In genomic region chr14:64604854-64605253, GRCh38 we compare ENCODE assay signal across 23 cellular contexts. TPM values are rescaled to one million over a fixed set of nuclear protein-coding genes. Genes with fewer than 3 reads are reported as not detected.
DNase-seq lines count a peak whose midpoint lies in the region; ATAC-seq, FAIRE-seq and TF ChIP-seq lines count a peak whose summit lies in the region.
"Had no signal": no experiment of that assay in that cellular context is flagged by ENCODE, and none has a peak within 500 bp of the region (broad histone marks: within the 10 kb centered on the region; RNA-seq: fewer than 3 reads in every experiment).

No MANE protein-coding gene starts in this region.

- H3K27ac Mint-ChIP-seq in stimulated activated naive CD8-positive, alpha-beta T cell treated with anti-CD3 and anti-CD28 coated beads, Interleukin-15, amount 100 ng/mL, for 72 hours, result no peak overlapping the region
- H3K27ac Mint-ChIP-seq in WTC11, result no peak overlapping the region
- H3K27ac Mint-ChIP-seq: activated naive CD4-positive, alpha-beta T cell treated with anti-CD3 and anti-CD28 coated beads, Interleukin-2, amount 50 U/mL, for 24 hours; CD4-positive, alpha-beta T cell; natural killer cell treated with Interleukin-12 subunit alpha and Interleukin-12 subunit beta and Interleukin-15 and Interleukin-18, amount 100 ng/mL, for 72 hours had no signal

- H3K36me3 Mint-ChIP-seq in WTC11, result no peaks in the 10 kb centered on the region
- H3K36me3 Mint-ChIP-seq: activated naive CD4-positive, alpha-beta T cell treated with anti-CD3 and anti-CD28 coated beads, Interleukin-2, amount 50 U/mL, for 24 hours; natural killer cell treated with Interleukin-12 subunit alpha and Interleukin-12 subunit beta and Interleukin-15 and Interleukin-18, amount 100 ng/mL, for 72 hours had no signal

- H3K4me3 Mint-ChIP-seq in stimulated activated naive CD8-positive, alpha-beta T cell treated with anti-CD3 and anti-CD28 coated beads, Interleukin-15, amount 100 ng/mL, for 72 hours, result no peak overlapping the region
- no peak overlapping the region for H3K4me3 Mint-ChIP-seq in WTC11
- H3K4me3 Mint-ChIP-seq: activated naive CD4-positive, alpha-beta T cell treated with anti-CD3 and anti-CD28 coated beads, Interleukin-2, amount 50 U/mL, for 24 hours; CD4-positive, alpha-beta T cell; natural killer cell treated with Interleukin-12 subunit alpha and Interleukin-12 subunit beta and Interleukin-15 and Interleukin-18, amount 100 ng/mL, for 72 hours had no signal

- ATAC-seq in stimulated activated naive CD8-positive, alpha-beta T cell treated with anti-CD3 and anti-CD28 coated beads, Interleukin-15, amount 100 ng/mL, for 72 hours, result no peak
- ATAC-seq in WTC11, result no peak
- ATAC-seq: natural killer cell treated with Interleukin-12 subunit alpha and Interleukin-12 subunit beta and Interleukin-15 and Interleukin-18, amount 100 ng/mL, for 72 hours; SK-N-SH treated with all-trans-retinoic acid at 6 μM for 48 hours; stimulated activated naive CD8-positive, alpha-beta T cell treated with anti-CD3 and anti-CD28 coated beads, Interleukin-15, Interleukin-2, amounts not matched to agents 100 U/mL and 50 U/mL, for 24 hours had no signal

- no peaks in the 10 kb centered on the region for H3K9me3 Mint-ChIP-seq in stimulated activated naive CD8-positive, alpha-beta T cell treated with anti-CD3 and anti-CD28 coated beads, Interleukin-15, amount 100 ng/mL, for 72 hours
- H3K9me3 Mint-ChIP-seq in WTC11, result no peaks in the 10 kb centered on the region
- H3K9me3 Mint-ChIP-seq: activated naive CD4-positive, alpha-beta T cell treated with anti-CD3 and anti-CD28 coated beads, Interleukin-2, amount 50 U/mL, for 24 hours; CD4-positive, alpha-beta T cell; natural killer cell treated with Interleukin-12 subunit alpha and Interleukin-12 subunit beta and Interleukin-15 and Interleukin-18, amount 100 ng/mL, for 72 hours had no signal

- DNase-seq in NCI-H1417 (lab: John Stamatoyannopoulos, UW), result peak; percentile 22 to 78 (median 57)
- no peak for DNase-seq in NCI-H1417 treated with DMSO at 0.1 percent for 48 hours (lab: John Stamatoyannopoulos, UW)
- DNase-seq in NCI-H187 treated with DMSO at 0.1 percent for 48 hours (lab: John Stamatoyannopoulos, UW), result peak; percentile 79
- DNase-seq in astrocyte of the hippocampus (ENCODE audit: low read depth, low spot score), result peak; percentile 27
- peak; percentile 50 for DNase-seq in retina
- DNase-seq in stimulated activated naive CD8-positive, alpha-beta T cell treated with anti-CD3 and anti-CD28 coated beads, Interleukin-15, amount 100 ng/mL, for 72 hours, result no peak
- DNase-seq in frontal cortex (ENCODE audit: low spot score in 2 of 2), result no peak
- DNase-seq in WTC11 (ENCODE audit: low spot score), result no peak
- DNase-seq: activated CD4-positive, alpha-beta T cell treated with anti-CD3 and anti-CD28 coated beads, Interleukin-2, amount 50 U/mL, for 1 hour; activated CD8-positive, alpha-beta memory T cell treated with anti-CD3 and anti-CD28 coated beads, Interleukin-2, amount 50 U/mL, for 4 hours; caudate nucleus; CD4-positive, alpha-beta T cell; MG63; ovary; sigmoid colon; stimulated activated naive CD8-positive, alpha-beta T cell treated with anti-CD3 and anti-CD28 coated beads, Interleukin-15, Interleukin-2, amounts not matched to agents 100 U/mL and 50 U/mL, for 24 hours; tibial artery had no signal

- TF ChIP-seq CTCF in WTC11 (IDR thresholded peaks at IDR 0.05), result no peak

- FAIRE-seq in frontal cortex (lab: Jason Lieb, UNC), result no peak
- FAIRE-seq: islet of Langerhans had no signal

- CTCF ChIA-PET in WTC11 (lab: Charles Lee), result no interaction called here

- POLR2A ChIA-PET in WTC11 (lab: Charles Lee), result no interaction called here

- peaks cover 47% of the 10 kb centered on the region for H3K27me3 Mint-ChIP-seq in stimulated activated naive CD8-positive, alpha-beta T cell treated with anti-CD3 and anti-CD28 coated beads, Interleukin-15, amount 100 ng/mL, for 72 hours
- no peaks in the 10 kb centered on the region for H3K27me3 Mint-ChIP-seq in WTC11 (ENCODE audit: low read depth)

- H3K4me1 Mint-ChIP-seq in stimulated activated naive CD8-positive, alpha-beta T cell treated with anti-CD3 and anti-CD28 coated beads, Interleukin-15, amount 100 ng/mL, for 72 hours, result peaks cover 10% of the 10 kb centered on the region
- H3K4me1 Mint-ChIP-seq in WTC11, result peaks cover 3% of the 10 kb centered on the region; the same call in 1 of the 2 replicates
- H3K4me1 Mint-ChIP-seq: activated naive CD4-positive, alpha-beta T cell treated with anti-CD3 and anti-CD28 coated beads, Interleukin-2, amount 50 U/mL, for 24 hours had no signal

TF ChIP-seq in WTC11, 78 proteins besides CTCF, POLR2A, EP300 and RAD21 (continues in another document):
- TF ChIP-seq FOXP1 (CRISPR knock-in tag; IDR thresholded peaks at IDR 0.05; ENCODE audit: borderline replicate concordance), result no peak
- TF ChIP-seq ZNF671 (CRISPR knock-in tag; IDR thresholded peaks at IDR 0.05), result no peak
- no peak for TF ChIP-seq NR2C2 (CRISPR knock-in tag; IDR thresholded peaks at IDR 0.05)
- TF ChIP-seq ZNF232 (CRISPR knock-in tag; IDR thresholded peaks at IDR 0.05), result no peak
- no peak for TF ChIP-seq NFE2L1 (CRISPR knock-in tag; IDR thresholded peaks at IDR 0.05)
- TF ChIP-seq AR (CRISPR knock-in tag; IDR thresholded peaks at IDR 0.05), result no peak
- no peak for TF ChIP-seq FOXJ3 (CRISPR knock-in tag; IDR thresholded peaks at IDR 0.05; ENCODE audit: borderline replicate concordance)
- no peak for TF ChIP-seq TP53 (CRISPR knock-in tag; IDR thresholded peaks at IDR 0.05)
- no peak for TF ChIP-seq MLX (CRISPR knock-in tag; IDR thresholded peaks at IDR 0.05)
- TF ChIP-seq TEAD4 (CRISPR knock-in tag; IDR thresholded peaks at IDR 0.05), result no peak
- no peak for TF ChIP-seq CBFB (CRISPR knock-in tag; IDR thresholded peaks at IDR 0.05; ENCODE audit: low read depth)
- no peak for TF ChIP-seq ZNF512 (CRISPR knock-in tag; IDR thresholded peaks at IDR 0.05; ENCODE audit: borderline replicate concordance)
- TF ChIP-seq ETV6 (CRISPR knock-in tag; IDR thresholded peaks at IDR 0.05), result no peak
- no peak for TF ChIP-seq ELF4 (CRISPR knock-in tag; IDR thresholded peaks at IDR 0.05; ENCODE audit: low read depth)
- no peak for TF ChIP-seq CDX4 (CRISPR knock-in tag; IDR thresholded peaks at IDR 0.05; ENCODE audit: borderline replicate concordance)

RNA-seq across cellular contexts. Expression of gene PPP1R36, which starts 55.1 kb away (rescaled TPM):
- total RNA-seq in frontal cortex (0.82 TPM), WTC11 (2021) (0.55 to 0.70 TPM (median 0.64 TPM) in 3 replicates)
- total RNA-seq: CD4-positive, alpha-beta T cell; G401; glomerular endothelial cell had no signal

Comparison
In these comparisons a context has a peak if more than half of its experiments do, and no peak if none do; other contexts are left out.
1. DNase-seq: peak in NCI-H1417 (3 of 3), NCI-H187 treated with DMSO at 0.1 percent for 48 hours (single experiment), astrocyte of the hippocampus (single experiment) and retina (single experiment); none in NCI-H1417 treated with DMSO at 0.1 percent for 48 hours (single experiment), stimulated activated naive CD8-positive, alpha-beta T cell treated with anti-CD3 and anti-CD28 coated beads, Interleukin-15, amount 100 ng/mL, for 72 hours (0 of 2), frontal cortex (0 of 2) and WTC11 (single experiment).